In genomic region chrX:23079347-23079746, GRCh38 we compare ENCODE assay signal across 20 cellular contexts.
"Had no signal": no experiment of that assay in that cellular context is flagged by ENCODE, and none has a peak within 500 bp of the region (broad histone marks: within the 10 kb centered on the region; RNA-seq: fewer than 3 reads in every experiment).

No MANE protein-coding gene starts in this region.

- ATAC-seq: activated CD4-positive, alpha-beta T cell treated with anti-CD3 and anti-CD28 coated beads for 36 hours; activated naive CD4-positive, alpha-beta T cell treated with anti-CD3 and anti-CD28 coated beads, Interleukin-2, amount 50 U/mL, for 72 hours; activated T-helper 17 cell treated with anti-CD3 and anti-CD28 coated beads, Interleukin-2, amount 50 U/mL, for 72 hours; lower lobe of right lung; naive thymus-derived CD8-positive, alpha-beta T cell had no signal

- H3K4me3 ChIP-seq: dorsolateral prefrontal cortex, lower lobe of right lung, spleen, testis had no signal

- H3K36me3 ChIP-seq: lower lobe of right lung, spleen had no signal

- H3K4me1 ChIP-seq: lower lobe of right lung, spleen, testis had no signal

- H3K27ac ChIP-seq: dorsolateral prefrontal cortex, epithelial cell of prostate, lower lobe of right lung, spleen, testis had no signal

- DNase-seq: activated B cell treated with CpG ODN at 0.5 μM for 24 hours; activated CD4-positive, alpha-beta T cell treated with anti-CD3 and anti-CD28 coated beads for 36 hours; activated CD4-positive, alpha-beta T cell treated with anti-CD3 and anti-CD28 coated beads, Interleukin-2, amount 50 U/mL, for 4 hours; activated CD8-positive, alpha-beta memory T cell treated with anti-CD3 and anti-CD28 coated beads for 24 hours; activated CD8-positive, alpha-beta memory T cell treated with anti-CD3 and anti-CD28 coated beads, Interleukin-2, amount 50 U/mL, for 4 hours; activated T-cell treated with anti-CD3 and anti-CD28 coated beads, Interleukin-2, amount 50 U/mL, for 24 hours; aorta; central memory CD4-positive, alpha-beta T cell; dorsolateral prefrontal cortex; lower lobe of right lung; naive thymus-derived CD8-positive, alpha-beta T cell; retina; spleen; stimulated activated CD4-positive, alpha-beta T cell treated with anti-CD3 and anti-CD28 coated beads, Interleukin-4, amount 100 ng/mL, for 1 hour; stimulated activated naive CD4-positive, alpha-beta T cell; testis; trophoblast cell had no signal

- H3K9me3 ChIP-seq: lower lobe of right lung, spleen, testis had no signal

- H3K27me3 ChIP-seq: spleen, testis had no signal
